Comparison of ENCODE assay signal across 1 cellular context in genomic region chr16:26111900-26112299, GRCh38.
TF ChIP-seq lines count a peak whose summit lies in the region.

No MANE protein-coding gene starts in this region.

TF ChIP-seq in H1, 55 proteins besides CTCF, POLR2A, EP300 and RAD21 (continued from another document):
- TF ChIP-seq ATF3 (IDR thresholded peaks at IDR 0.05; ENCODE audit: insufficient read depth, low read depth, low read length) (no peak), CHD7 (IDR thresholded peaks at IDR 0.05; ENCODE audit: insufficient replicate concordance, low read length) (no peak), FOSL1 (IDR thresholded peaks at IDR 0.05; ENCODE audit: insufficient read depth, low read depth, low read length) (no peak)
